21 cellular contexts compared by ENCODE assay signal in genomic region chr10:82609845-82610244, GRCh38.
"Had no signal": no experiment of that assay in that cellular context is flagged by ENCODE, and none has a peak within 500 bp of the region (broad histone marks: within the 10 kb centered on the region; RNA-seq: fewer than 3 reads in every experiment).

No MANE protein-coding gene starts in this region.

- DNase-seq: activated CD4-positive, alpha-beta T cell treated with anti-CD3 and anti-CD28 coated beads for 1 hour; activated CD4-positive, alpha-beta T cell treated with anti-CD3 and anti-CD28 coated beads, Interleukin-2, amount 50 U/mL, for 1 hour; activated CD8-positive, alpha-beta T cell treated with anti-CD3 and anti-CD28 coated beads, Interleukin-2, amount 10 ng/mL, durations not matched to agents 7 days and 5 days; aorta; effector CD4-positive, alpha-beta T cell; foreskin keratinocyte; left ventricle myocardium inferior; nucleus accumbens; stimulated activated CD4-positive, alpha-beta T cell treated with anti-CD3 and anti-CD28 coated beads, Interleukin-12 subunit alpha, Interleukin-12 subunit beta, amount 100 ng/mL, for 4 hours; stimulated activated CD4-positive, alpha-beta T cell treated with anti-CD3 and anti-CD28 coated beads, Interleukin-1b, Interleukin-23, amount 100 ng/mL, for 48 hours; substantia nigra; WERI-Rb-1 had no signal

- H2AFZ ChIP-seq: parathyroid adenoma had no signal

- H3K27me3 ChIP-seq: foreskin keratinocyte, tibial nerve had no signal

- H3K27ac ChIP-seq: foreskin keratinocyte, left ventricle myocardium inferior, parathyroid adenoma, tibial nerve, WERI-Rb-1 had no signal

- H3K79me2 ChIP-seq: parathyroid adenoma had no signal

- H3K4me1 ChIP-seq: foreskin keratinocyte, left ventricle myocardium inferior, parathyroid adenoma, tibial nerve had no signal

- H3K36me3 Mint-ChIP-seq: activated naive CD4-positive, alpha-beta T cell treated with anti-CD3 and anti-CD28 coated beads, Interleukin-2, amount 50 U/mL, for 72 hours; brain had no signal

- H3K4me3 Mint-ChIP-seq: activated CD8-positive, alpha-beta T cell treated with anti-CD3 and anti-CD28 coated beads, Interleukin-2, amount 10 ng/mL, durations not matched to agents 7 days and 5 days; brain; dendritic cell treated with granulocyte-macrophage colony-stimulating factor and Interleukin-4, amounts not matched to agents 40 ng/mL and 50 ng/mL, for 4 days; nephron; stimulated activated naive CD8-positive, alpha-beta T cell treated with anti-CD3 and anti-CD28 coated beads, Interleukin-15, Interleukin-2, amounts not matched to agents 100 ng/mL and 50 ng/mL, for 24 hours; T-helper 2 cell treated with Interferon-gamma antibody and Interleukin-4, amounts not matched to agents 5 μg/mL and 100 μg/mL, for 36 hours had no signal

- H3K27ac Mint-ChIP-seq: activated CD8-positive, alpha-beta T cell treated with anti-CD3 and anti-CD28 coated beads, Interleukin-2, amount 10 ng/mL, durations not matched to agents 7 days and 5 days; activated naive CD4-positive, alpha-beta T cell treated with anti-CD3 and anti-CD28 coated beads, Interleukin-2, amount 50 U/mL, for 72 hours; brain; dendritic cell treated with granulocyte-macrophage colony-stimulating factor and Interleukin-4, amounts not matched to agents 40 ng/mL and 50 ng/mL, for 4 days; nephron; stimulated activated naive CD8-positive, alpha-beta T cell treated with anti-CD3 and anti-CD28 coated beads, Interleukin-15, Interleukin-2, amounts not matched to agents 100 ng/mL and 50 ng/mL, for 24 hours; T-helper 2 cell treated with Interferon-gamma antibody and Interleukin-4, amounts not matched to agents 5 μg/mL and 100 μg/mL, for 36 hours had no signal

- H3K27me3 Mint-ChIP-seq: brain; dendritic cell treated with granulocyte-macrophage colony-stimulating factor and Interleukin-4, amounts not matched to agents 40 ng/mL and 50 ng/mL, for 4 days; stimulated activated naive CD8-positive, alpha-beta T cell treated with anti-CD3 and anti-CD28 coated beads, Interleukin-15, Interleukin-2, amounts not matched to agents 100 ng/mL and 50 ng/mL, for 24 hours had no signal

- H3K36me3 ChIP-seq: left ventricle myocardium inferior, tibial nerve, WERI-Rb-1 had no signal

- ATAC-seq: activated CD8-positive, alpha-beta T cell treated with anti-CD3 and anti-CD28 coated beads, Interleukin-2, amount 10 ng/mL, durations not matched to agents 7 days and 5 days; activated naive CD4-positive, alpha-beta T cell treated with anti-CD3 and anti-CD28 coated beads, Interleukin-2, amount 50 U/mL, for 72 hours; foreskin keratinocyte; right cardiac atrium had no signal

- H3K4me3 ChIP-seq: left ventricle myocardium inferior, tibial nerve had no signal

- H3K9me3 Mint-ChIP-seq: dendritic cell treated with granulocyte-macrophage colony-stimulating factor and Interleukin-4, amounts not matched to agents 40 ng/mL and 50 ng/mL, for 4 days had no signal

- H3K4me1 Mint-ChIP-seq: brain, nephron had no signal
